Comparison of ENCODE assay signal across 8 cellular contexts in genomic region chr20:37316116-37316774, GRCh38. TPM values are rescaled to one million over a fixed set of nuclear protein-coding genes. Genes with fewer than 3 reads are reported as not detected.
DNase-seq lines count a peak whose midpoint lies in the region; ATAC-seq and TF ChIP-seq lines count a peak whose summit lies in the region.

No MANE protein-coding gene starts in this region.

- ATAC-seq in GM21447 (IDR thresholded peaks at IDR 0.05; ENCODE audit: unreplicated experiment) = peak; percentile 83
- ATAC-seq in sciatic nerve = peak; percentile 34

- TF ChIP-seq CTCF in DOHH2 (IDR thresholded peaks at IDR 0.05; ENCODE audit: low read depth, low read length, poor library complexity, severe bottlenecking) (no peak), brain microvascular endothelial cell (IDR thresholded peaks at IDR 0.05; ENCODE audit: low read depth, low read length, missing control alignments) (no peak)

- H3K4me3 ChIP-seq in DOHH2 (ENCODE audit: low read length) = peak overlapping the region; percentile 32
- peak overlapping the region; percentile 20; the same call in 1 of the 2 replicates for H3K4me3 ChIP-seq in Karpas-422 (ENCODE audit: low read length)
- no peak overlapping the region for H3K4me3 ChIP-seq in brain microvascular endothelial cell (ENCODE audit: low read depth, low read length)

- H3K79me2 ChIP-seq in DOHH2 (ENCODE audit: control insufficient read depth, low read length) (no peaks in the 10 kb centered on the region; the same call in none of the 2 replicates), Karpas-422 (ENCODE audit: low read length) (peaks cover 4% of the 10 kb centered on the region; the same call in 1 of the 2 replicates)

- H3K4me2 ChIP-seq in DOHH2 (ENCODE audit: low read length) (peak overlapping the region; percentile 46), Karpas-422 (ENCODE audit: low read depth, low read length, poor library complexity, severe bottlenecking) (peak overlapping the region; percentile 45)

- H3K36me3 ChIP-seq in DOHH2 (ENCODE audit: control insufficient read depth, low read length) = peaks cover 35% of the 10 kb centered on the region
- H3K36me3 ChIP-seq in Karpas-422 (ENCODE audit: insufficient read depth, low read length) = 0 out of 2 replicates have a peak, but pooled peaks cover 12% of the 10 kb centered on the region
- H3K36me3 ChIP-seq in brain microvascular endothelial cell (replicated peaks) = peaks cover 6% of the 10 kb centered on the region

- no peaks in the 10 kb centered on the region for H3F3A ChIP-seq in DOHH2 (ENCODE audit: control insufficient read depth, insufficient read depth)

- intact Hi-C loops in sciatic nerve (cut with DNase I) = no loop called here

- peak overlapping the region; percentile 43 for H3K9ac ChIP-seq in Karpas-422 (ENCODE audit: low read length)

- H3K4me1 ChIP-seq in DOHH2 (ENCODE audit: control insufficient read depth, low read length) = peaks cover 30% of the 10 kb centered on the region
- peaks cover 34% of the 10 kb centered on the region for H3K4me1 ChIP-seq in Karpas-422 (ENCODE audit: low read length)

- no peak overlapping the region for H2AFZ ChIP-seq in Karpas-422 (ENCODE audit: low read length)

- H3K27ac ChIP-seq in DOHH2 (ENCODE audit: low read depth, low read length) = peak overlapping the region; percentile 49
- peak overlapping the region; percentile 82 for H3K27ac ChIP-seq in Karpas-422 (ENCODE audit: low read length)
- peak overlapping the region; percentile 86 for H3K27ac ChIP-seq in brain microvascular endothelial cell

- H4K20me1 ChIP-seq in DOHH2 (ENCODE audit: control insufficient read depth, insufficient read depth, low read depth, low read length) (peaks cover 4% of the 10 kb centered on the region; the same call in 1 of the 2 replicates), Karpas-422 (ENCODE audit: insufficient read depth, low read depth, low read length) (peaks cover 10% of the 10 kb centered on the region; the same call in 1 of the 2 replicates)

- H3K27me3 ChIP-seq in DOHH2 (ENCODE audit: control insufficient read depth, low read length) (no peaks in the 10 kb centered on the region), Karpas-422 (ENCODE audit: low read length) (no peaks in the 10 kb centered on the region), brain microvascular endothelial cell (replicated peaks) (no peaks in the 10 kb centered on the region)

- H3K9me2 ChIP-seq in DOHH2 (replicated peaks; ENCODE audit: control insufficient read depth, low read length) (no peaks in the 10 kb centered on the region), Karpas-422 (replicated peaks; ENCODE audit: insufficient read depth, low read length) (no peaks in the 10 kb centered on the region)

- H3K9me3 ChIP-seq in DOHH2 (ENCODE audit: control insufficient read depth, insufficient read depth, low read length) (no peaks in the 10 kb centered on the region), Karpas-422 (ENCODE audit: low read length) (no peaks in the 10 kb centered on the region)

- DNase-seq in Karpas-422 = peak; percentile 74
- DNase-seq in brain microvascular endothelial cell = peak; percentile 45
- DNase-seq in sciatic nerve (ENCODE audit: low spot score) = no peak
- no peak for DNase-seq in NCI-H2171 treated with DMSO at 0.1 percent for 48 hours (lab: John Stamatoyannopoulos, UW)
- DNase-seq in epidermal melanocyte (ENCODE audit: insufficient read length, low spot score) = no peak
- no peak for DNase-seq in NCI-H82 (lab: John Stamatoyannopoulos, UW)

- in situ Hi-C loops in brain microvascular endothelial cell (cut with HindIII; ENCODE audit: low pct_ligation_motif_present, low sequenced_read_pairs) = no loop called here

RNA-seq across cellular contexts. Expression of gene MANBAL, which starts 26.8 kb away (rescaled TPM):
- 7.7 and 8.5 TPM in 2 replicates for total RNA-seq in Karpas-422 (2014; rRNA removed; shearing (Covaris generic); ENCODE audit: low replicate concordance)
- 34.1 TPM for total RNA-seq in sciatic nerve

RNA-seq across cellular contexts. Expression of gene SRC, which starts 29.7 kb away (rescaled TPM):
- 39.9 and 41.5 TPM in 2 replicates for total RNA-seq in Karpas-422 (2014; rRNA removed; shearing (Covaris generic); ENCODE audit: low replicate concordance)
- total RNA-seq in sciatic nerve = 23.7 TPM

RNA-seq across cellular contexts. Expression of gene GHRH, which starts 54.6 kb away (rescaled TPM):
- not detected in 2 replicates for total RNA-seq in Karpas-422 (2014; rRNA removed; shearing (Covaris generic); ENCODE audit: low replicate concordance)
- not detected for total RNA-seq in sciatic nerve

Comparison
In these comparisons a context has a peak if more than half of its experiments do, and no peak if none do; other contexts are left out.
1. DNase-seq: peak in Karpas-422 (single experiment) and brain microvascular endothelial cell (single experiment); none in sciatic nerve (single experiment), NCI-H2171 treated with DMSO at 0.1 percent for 48 hours (single experiment), epidermal melanocyte (single experiment) and NCI-H82 (single experiment).
2. Peak in every context shown above with its lines, with median percentiles within 50 percentile points of each other: H3K27ac ChIP-seq.